Comparison of ENCODE assay signal across 10 cellular contexts in genomic region chr21:43974791-43975468, GRCh38. TPM values are rescaled to one million over a fixed set of nuclear protein-coding genes. Genes with fewer than 3 reads are reported as not detected.
DNase-seq lines count a peak whose midpoint lies in the region; ATAC-seq and TF ChIP-seq lines count a peak whose summit lies in the region.
"Had no signal": no experiment of that assay in that cellular context is flagged by ENCODE, and none has a peak within 500 bp of the region (broad histone marks: within the 10 kb centered on the region; RNA-seq: fewer than 3 reads in every experiment).

No MANE protein-coding gene starts in this region.

- no peaks in the 10 kb centered on the region for H3K4me1 ChIP-seq in CD4-positive, CD25-positive, alpha-beta regulatory T cell (ENCODE audit: control insufficient read depth, insufficient read depth, low read length, poor library complexity, severe bottlenecking)

- no peak overlapping the region for H3K4me3 Mint-ChIP-seq in CD4-positive, CD25-positive, alpha-beta regulatory T cell
- H3K4me3 Mint-ChIP-seq in activated T-helper 1 cell treated with anti-CD3 and anti-CD28 coated beads, Interleukin-12 subunit alpha, Interleukin-12 subunit beta, Interleukin-2, Interleukin-4 antibody, amounts not matched to agents 30 ng/mL and 10 ng/mL and 1 ng/mL, durations not matched to agents 14 hours and 24 hours and 36 hours = no peak overlapping the region
- no peak overlapping the region for H3K4me3 Mint-ChIP-seq in naive B cell
- H3K4me3 Mint-ChIP-seq in stimulated activated memory B cell treated with anti-CD40 and anti-IgM and Interleukin-4, amounts not matched to agents 10 μg/mL and 1 μg/mL and 100 μg/mL, for 72 hours = no peak overlapping the region

- no peaks in the 10 kb centered on the region for H3K27me3 ChIP-seq in CD4-positive, CD25-positive, alpha-beta regulatory T cell (ENCODE audit: control insufficient read depth, insufficient read depth, low read length)
- H3K27me3 ChIP-seq in dorsolateral prefrontal cortex = no peaks in the 10 kb centered on the region
- H3K27me3 ChIP-seq: SJCRH30 had no signal

- peak overlapping the region; percentile 2 to 83 (median 62) for H3K27ac Mint-ChIP-seq in CD4-positive, CD25-positive, alpha-beta regulatory T cell
- peak overlapping the region; percentile 20 for H3K27ac Mint-ChIP-seq in activated T-helper 1 cell treated with anti-CD3 and anti-CD28 coated beads, Interleukin-12 subunit alpha, Interleukin-12 subunit beta, Interleukin-2, Interleukin-4 antibody, amounts not matched to agents 30 ng/mL and 10 ng/mL and 1 ng/mL, durations not matched to agents 14 hours and 24 hours and 36 hours
- peak overlapping the region; percentile 18 to 81 (median 46) for H3K27ac Mint-ChIP-seq in naive B cell
- H3K27ac Mint-ChIP-seq in stimulated activated memory B cell treated with anti-CD40 and anti-IgM and Interleukin-4, amounts not matched to agents 10 μg/mL and 1 μg/mL and 100 μg/mL, for 72 hours = no peak overlapping the region

- no peak overlapping the region for H3K27ac ChIP-seq in CD4-positive, CD25-positive, alpha-beta regulatory T cell (ENCODE audit: insufficient read depth, low read length, poor library complexity, severe bottlenecking)
- peak overlapping the region in 23 of 59 donors; percentile 15 to 70 (median 44) for H3K27ac ChIP-seq in dorsolateral prefrontal cortex
- H3K27ac ChIP-seq: SJCRH30 had no signal

- ATAC-seq in CD4-positive, CD25-positive, alpha-beta regulatory T cell (ENCODE audit: low read depth in 2 of 2) = peak in 1 of 2 donors; percentile 16
- ATAC-seq in naive B cell (ENCODE audit: low read depth in 2 of 2) (no peak), GM21723 (IDR thresholded peaks at IDR 0.05; ENCODE audit: unreplicated experiment) (no peak)
- no peak for ATAC-seq in stimulated activated memory B cell treated with anti-CD40 and anti-IgM and Interleukin-4, amounts not matched to agents 10 μg/mL and 1 μg/mL and 100 μg/mL, for 72 hours

- peaks cover 5 to 15% (median 6%) of the 10 kb centered on the region in 4 donors for H3K4me1 Mint-ChIP-seq in CD4-positive, CD25-positive, alpha-beta regulatory T cell
- H3K4me1 Mint-ChIP-seq in activated T-helper 1 cell treated with anti-CD3 and anti-CD28 coated beads, Interleukin-12 subunit alpha, Interleukin-12 subunit beta, Interleukin-2, Interleukin-4 antibody, amounts not matched to agents 30 ng/mL and 10 ng/mL and 1 ng/mL, durations not matched to agents 14 hours and 24 hours and 36 hours (ENCODE audit: low read depth) = peaks cover 10% of the 10 kb centered on the region
- peaks cover 8 to 13% (median 8%) of the 10 kb centered on the region in 3 donors for H3K4me1 Mint-ChIP-seq in naive B cell
- H3K4me1 Mint-ChIP-seq in stimulated activated memory B cell treated with anti-CD40 and anti-IgM and Interleukin-4, amounts not matched to agents 10 μg/mL and 1 μg/mL and 100 μg/mL, for 72 hours = peaks cover 8% of the 10 kb centered on the region

- H3K9me3 Mint-ChIP-seq in CD4-positive, CD25-positive, alpha-beta regulatory T cell = no peaks in the 10 kb centered on the region
- H3K9me3 Mint-ChIP-seq in activated T-helper 1 cell treated with anti-CD3 and anti-CD28 coated beads, Interleukin-12 subunit alpha, Interleukin-12 subunit beta, Interleukin-2, Interleukin-4 antibody, amounts not matched to agents 30 ng/mL and 10 ng/mL and 1 ng/mL, durations not matched to agents 14 hours and 24 hours and 36 hours = no peaks in the 10 kb centered on the region
- no peaks in the 10 kb centered on the region for H3K9me3 Mint-ChIP-seq in naive B cell
- no peaks in the 10 kb centered on the region for H3K9me3 Mint-ChIP-seq in stimulated activated memory B cell treated with anti-CD40 and anti-IgM and Interleukin-4, amounts not matched to agents 10 μg/mL and 1 μg/mL and 100 μg/mL, for 72 hours

- no peaks in the 10 kb centered on the region for H3K9me3 ChIP-seq in CD4-positive, CD25-positive, alpha-beta regulatory T cell (ENCODE audit: control insufficient read depth in 2 of 2, low read length in 2 of 2)
- H3K9me3 ChIP-seq: SJCRH30 had no signal

- TF ChIP-seq CTCF in dorsolateral prefrontal cortex (IDR thresholded peaks at IDR 0.05 in 54 of 56, conservative IDR thresholded peaks at IDR 0.05 in 2 of 56; ENCODE audit: low read depth in 1 of 56, partially characterized antibody in 56 of 56) = no peak

- DNase-seq in CD4-positive, CD25-positive, alpha-beta regulatory T cell = no peak
- no peak for DNase-seq in activated T-helper 1 cell treated with anti-CD3 and anti-CD28 coated beads, Interleukin-12 subunit alpha, Interleukin-12 subunit beta, Interleukin-2, Interleukin-4 antibody, amounts not matched to agents 30 ng/mL and 10 ng/mL and 1 ng/mL, durations not matched to agents 14 hours and 24 hours and 36 hours (ENCODE audit: low spot score)
- DNase-seq in naive B cell = no peak
- DNase-seq in dorsolateral prefrontal cortex = no peak
- no peak for DNase-seq in ACHN
- DNase-seq: amniotic stem cell had no signal

- H3K36me3 Mint-ChIP-seq in CD4-positive, CD25-positive, alpha-beta regulatory T cell = peaks cover 11% of the 10 kb centered on the region
- peaks cover 26% of the 10 kb centered on the region for H3K36me3 Mint-ChIP-seq in activated T-helper 1 cell treated with anti-CD3 and anti-CD28 coated beads, Interleukin-12 subunit alpha, Interleukin-12 subunit beta, Interleukin-2, Interleukin-4 antibody, amounts not matched to agents 30 ng/mL and 10 ng/mL and 1 ng/mL, durations not matched to agents 14 hours and 24 hours and 36 hours (ENCODE audit: low read depth)
- H3K36me3 Mint-ChIP-seq in naive B cell = no peaks in the 10 kb centered on the region
- H3K36me3 Mint-ChIP-seq in stimulated activated memory B cell treated with anti-CD40 and anti-IgM and Interleukin-4, amounts not matched to agents 10 μg/mL and 1 μg/mL and 100 μg/mL, for 72 hours = peaks cover 32% of the 10 kb centered on the region

- no peak overlapping the region for H3K4me3 ChIP-seq in CD4-positive, CD25-positive, alpha-beta regulatory T cell (ENCODE audit: low read depth, low read length)
- H3K4me3 ChIP-seq in dorsolateral prefrontal cortex = peak overlapping the region in 1 of 59 donors; percentile 23
- H3K4me3 ChIP-seq: SJCRH30 had no signal

- TF ChIP-seq POLR2A in GM18951 (IDR thresholded peaks at IDR 0.05; ENCODE audit: extremely low read depth, insufficient read depth, insufficient read length) = peak; percentile 17

- in situ Hi-C loops in GM18951 (cut with MboI; ENCODE audit: low sequenced_read_pairs, unreplicated experiment) = no loop called here
- in situ Hi-C loops in ACHN (cut with HindIII; ENCODE audit: low pct_ligation_motif_present, low pct_unique_long_range_greater_than_20kb, low sequenced_read_pairs) = no loop called here

- no peaks in the 10 kb centered on the region for H3K27me3 Mint-ChIP-seq in CD4-positive, CD25-positive, alpha-beta regulatory T cell
- no peaks in the 10 kb centered on the region for H3K27me3 Mint-ChIP-seq in activated T-helper 1 cell treated with anti-CD3 and anti-CD28 coated beads, Interleukin-12 subunit alpha, Interleukin-12 subunit beta, Interleukin-2, Interleukin-4 antibody, amounts not matched to agents 30 ng/mL and 10 ng/mL and 1 ng/mL, durations not matched to agents 14 hours and 24 hours and 36 hours (ENCODE audit: insufficient read depth)
- H3K27me3 Mint-ChIP-seq in naive B cell = no peaks in the 10 kb centered on the region
- H3K27me3 Mint-ChIP-seq in stimulated activated memory B cell treated with anti-CD40 and anti-IgM and Interleukin-4, amounts not matched to agents 10 μg/mL and 1 μg/mL and 100 μg/mL, for 72 hours = no peaks in the 10 kb centered on the region

- intact Hi-C loops in activated T-helper 1 cell treated with anti-CD3 and anti-CD28 coated beads, Interleukin-12 subunit alpha, Interleukin-12 subunit beta, Interleukin-2, Interleukin-4 antibody, amounts not matched to agents 30 ng/mL and 10 ng/mL and 1 ng/mL, durations not matched to agents 14 hours and 24 hours and 36 hours (cut with micrococcal nuclease) = loop anchor here (1.0 kb wide), 1 partner anchor 165 kb away; no protein-coding TSS in a partner anchor
- intact Hi-C loops in dorsolateral prefrontal cortex (cut with DNase I) = loop anchor here in 1 of 2 donors (1.0 kb wide), 1 partner anchor 165 kb away; no protein-coding TSS in a partner anchor

- H3K36me3 ChIP-seq in CD4-positive, CD25-positive, alpha-beta regulatory T cell (ENCODE audit: control insufficient read depth, insufficient read depth, low read length) = peaks cover 23% of the 10 kb centered on the region
- H3K36me3 ChIP-seq: SJCRH30 had no signal

RNA-seq across cellular contexts. Expression of gene TRAPPC10, which starts 37.2 kb away (rescaled TPM):
- 132 TPM for total RNA-seq in CD4-positive, CD25-positive, alpha-beta regulatory T cell
- polyA plus RNA-seq in CD4-positive, CD25-positive, alpha-beta regulatory T cell = 10 to 100 TPM; 13.5 to 18.7 (median 17.1) TPM
- total RNA-seq in activated T-helper 1 cell treated with anti-CD3 and anti-CD28 coated beads, Interleukin-12 subunit alpha, Interleukin-12 subunit beta, Interleukin-2, Interleukin-4 antibody, amounts not matched to agents 30 ng/mL and 10 ng/mL and 1 ng/mL, durations not matched to agents 14 hours and 24 hours and 36 hours = 85.5 and 95.3 TPM in 2 replicates
- polyA plus RNA-seq in naive B cell (ENCODE audit: low read depth in 6 of 6) = 10 to 100 TPM; 23.9 to 32.2 (median 28.0) TPM
- total RNA-seq in dorsolateral prefrontal cortex = 100 to 1,000 TPM in 1 of 120 experiments, 10 to 100 TPM in 119; 49.1 to 103 (median 69.3) TPM
